1 cellular context compared by ENCODE assay signal in genomic region chr22:38088723-38089473, GRCh38.
TF ChIP-seq lines count a peak whose summit lies in the region.

No MANE protein-coding gene starts in this region.

TF ChIP-seq in K562, 482 proteins besides CTCF, POLR2A, EP300 and RAD21:
- TF ChIP-seq E2F6 (IDR thresholded peaks at IDR 0.05; ENCODE audit: borderline replicate concordance in 1 of 2, extremely low read depth in 1 of 2, insufficient read depth in 1 of 2, insufficient read length in 1 of 2, low read depth in 1 of 2, low read length in 1 of 2, poor library complexity in 1 of 2, severe bottlenecking in 1 of 2): peak in 1 of 2 experiments; percentile 62
- peak; percentile 93 for TF ChIP-seq RBM25 (IDR thresholded peaks at IDR 0.05; ENCODE audit: low read depth, low read length, severe bottlenecking)
- no peak for TF ChIP-seq ZNF668 (CRISPR knock-in tag; IDR thresholded peaks at IDR 0.05)
- TF ChIP-seq XRCC4 (IDR thresholded peaks at IDR 0.05; ENCODE audit: extremely low read depth, insufficient read depth, insufficient read length): no peak
- TF ChIP-seq ZBTB33 (CRISPR knock-in tag; IDR thresholded peaks at IDR 0.05): peak; percentile 92
- no peak for TF ChIP-seq TAF15 (IDR thresholded peaks at IDR 0.05; ENCODE audit: low read depth, low read length)
- no peak for TF ChIP-seq POLR3A (IDR thresholded peaks at IDR 0.05; ENCODE audit: borderline replicate concordance, extremely low read depth, insufficient read depth, insufficient read length)
- 0 out of 2 replicates have a peak, but pooled peaks have one; percentile 14 for TF ChIP-seq EGR1 (conservative IDR thresholded peaks at IDR 0.05)
